13 cellular contexts compared by ENCODE assay signal in the genomic region with DNA sequence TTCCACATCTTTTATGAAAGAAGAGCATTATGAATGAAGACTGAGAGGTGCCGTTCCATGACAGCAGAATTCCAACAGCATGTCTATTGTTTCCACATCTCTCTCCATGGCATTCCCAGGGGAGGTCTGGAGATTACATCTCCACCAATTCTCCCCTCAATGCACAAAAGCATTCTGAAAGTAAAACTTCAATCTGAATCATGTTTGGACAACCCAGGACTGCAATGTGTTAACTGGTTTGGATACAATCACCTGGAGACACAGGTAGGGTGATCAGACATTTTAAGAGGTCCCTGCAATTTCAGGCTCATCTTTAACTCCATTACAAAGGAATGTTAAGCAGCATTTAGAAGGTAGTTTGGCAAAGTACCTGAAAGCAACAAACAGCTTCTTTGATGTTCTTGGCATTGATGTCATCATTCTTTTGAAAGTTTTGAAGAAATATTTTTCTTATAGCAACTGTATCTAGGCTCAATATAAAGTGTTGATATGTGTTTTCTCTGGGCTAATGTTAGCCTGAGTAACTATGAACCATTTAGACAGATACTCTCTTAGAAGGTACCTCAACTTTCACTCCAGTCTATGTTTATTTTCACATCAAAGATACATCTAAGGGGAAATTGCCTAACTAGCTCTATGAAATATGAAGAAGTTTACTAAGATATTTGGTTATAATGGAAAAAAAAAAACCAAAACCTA.
A peak's percentile ranks its signal among the peaks of the same experiment; 100 is the strongest.
DNase-seq lines count a peak whose midpoint lies in the region; TF ChIP-seq lines count a peak whose summit lies in the region.
"Had no signal": no experiment of that assay in that cellular context is flagged by ENCODE, and none has a peak within 500 bp of the region (broad histone marks: within the 10 kb centered on the region; RNA-seq: fewer than 3 reads in every experiment).

No MANE protein-coding gene starts in this region.

- no peak overlapping the region for H3K18ac ChIP-seq in mesendoderm (ENCODE audit: low read length)

- TF ChIP-seq CTCF in choroid plexus epithelial cell (conservative IDR thresholded peaks at IDR 0.05; ENCODE audit: low read depth, low read length) (no peak), osteoblast (IDR thresholded peaks at IDR 0.05; ENCODE audit: extremely low read depth, low read depth, low read length) (no peak)

- no peak overlapping the region for H3K4me3 ChIP-seq in GM23248
- H3K4me3 ChIP-seq in choroid plexus epithelial cell (ENCODE audit: low read depth, low read length), result no peak overlapping the region
- peak overlapping the region; percentile 0 for H3K4me3 ChIP-seq in osteoblast (ENCODE audit: insufficient read depth, low read length)
- H3K4me3 ChIP-seq in mesendoderm (ENCODE audit: low read length), result no peak overlapping the region

- no peak overlapping the region for H4K5ac ChIP-seq in mesendoderm (ENCODE audit: low read length)

- H3K79me2 ChIP-seq in GM23248 (ENCODE audit: insufficient read depth) (peaks cover 93% of the 10 kb centered on the region), osteoblast (ENCODE audit: insufficient read depth, low read length) (peaks cover 77% of the 10 kb centered on the region), mesendoderm (ENCODE audit: control insufficient read depth, insufficient read depth, low read length) (no peaks in the 10 kb centered on the region)

- peaks cover 45% of the 10 kb centered on the region for H3F3A ChIP-seq in GM23248 (ENCODE audit: insufficient read depth)

- H3K56ac ChIP-seq in mesendoderm (ENCODE audit: low read length), result no peak overlapping the region

- H2BK120ac ChIP-seq in mesendoderm (ENCODE audit: low read depth, low read length), result no peak overlapping the region

- H2BK5ac ChIP-seq in mesendoderm (ENCODE audit: low read length), result no peak overlapping the region

- no peaks in the 10 kb centered on the region for H3K9me2 ChIP-seq in GM23248 (ENCODE audit: insufficient read depth)

- H3K27me3 ChIP-seq in GM23248 (replicated peaks; ENCODE audit: insufficient read depth) (no peaks in the 10 kb centered on the region), osteoblast (ENCODE audit: insufficient read depth, low read length) (no peaks in the 10 kb centered on the region), mesendoderm (ENCODE audit: insufficient read depth, low read length, poor library complexity) (no peaks in the 10 kb centered on the region)

- H3K4ac ChIP-seq in mesendoderm (ENCODE audit: low read depth, low read length), result no peak overlapping the region

- no peak overlapping the region for H3K23ac ChIP-seq in mesendoderm (ENCODE audit: low read length)

- H2AK5ac ChIP-seq in mesendoderm (ENCODE audit: low read length), result no peak overlapping the region

- peak overlapping the region; percentile 46 for H3K27ac ChIP-seq in GM23248
- H3K27ac ChIP-seq in osteoblast (ENCODE audit: low read depth, low read length), result peak overlapping the region; percentile 62
- H3K27ac ChIP-seq in mesendoderm (ENCODE audit: low read depth, low read length), result no peak overlapping the region
- H3K27ac ChIP-seq: epithelial cell of prostate, KMS-11 had no signal

- in situ Hi-C loops in GM23248 (cut with MboI), result no loop called here

- H2AFZ ChIP-seq in GM23248, result no peak overlapping the region
- H2AFZ ChIP-seq in osteoblast (ENCODE audit: low read length), result no peak overlapping the region

- H3K36me3 ChIP-seq in GM23248 (ENCODE audit: low read depth) (no peaks in the 10 kb centered on the region), osteoblast (ENCODE audit: insufficient read depth, low read length) (no peaks in the 10 kb centered on the region), mesendoderm (ENCODE audit: control insufficient read depth, insufficient read depth, low read length) (no peaks in the 10 kb centered on the region)

- H3K9ac ChIP-seq in GM23248 (peak overlapping the region; percentile 3; the same call in 1 of the 2 replicates), mesendoderm (ENCODE audit: low read length) (no peak overlapping the region)
- H3K9ac ChIP-seq: KMS-11 had no signal

- H3K4me2 ChIP-seq in GM23248 (ENCODE audit: unreplicated experiment) (peak overlapping the region; percentile 8), osteoblast (ENCODE audit: insufficient read depth, low read length) (peak overlapping the region; percentile 34), mesendoderm (ENCODE audit: low read length) (no peak overlapping the region)
- H3K4me2 ChIP-seq: KMS-11 had no signal

- no peak overlapping the region for H4K8ac ChIP-seq in mesendoderm (ENCODE audit: low read depth, low read length)

- H3K9me3 ChIP-seq in GM23248 (ENCODE audit: low read depth), result no peaks in the 10 kb centered on the region
- H3K9me3 ChIP-seq in osteoblast (ENCODE audit: low read depth, low read length), result no peaks in the 10 kb centered on the region

- DNase-seq in GM23248 (peak; percentile 58), RPMI7951 (ENCODE audit: low read depth) (peak; percentile 46), choroid plexus epithelial cell (ENCODE audit: low read depth) (peak; percentile 51), osteoblast (ENCODE audit: insufficient read length, low spot score, missing footprints) (no peak), mesendoderm (no peak), occipital lobe (lab: John Stamatoyannopoulos, UW) (no peak)
- no peak for DNase-seq in activated CD8-positive, alpha-beta memory T cell treated with anti-CD3 and anti-CD28 coated beads for 24 hours
- DNase-seq: Calu3, NCI-H2081 treated with DMSO at 0.1 percent for 48 hours, retina, substantia nigra had no signal

- H4K20me1 ChIP-seq in GM23248 (ENCODE audit: insufficient read depth) (no peaks in the 10 kb centered on the region), osteoblast (ENCODE audit: insufficient read depth, low read length) (no peaks in the 10 kb centered on the region)

- no peaks in the 10 kb centered on the region for H3K79me1 ChIP-seq in mesendoderm (ENCODE audit: low read length)

- H3K4me1 ChIP-seq in GM23248 (ENCODE audit: insufficient read depth) (peaks cover 50% of the 10 kb centered on the region), osteoblast (ENCODE audit: insufficient read depth, low read length) (peaks cover 50% of the 10 kb centered on the region), mesendoderm (ENCODE audit: control insufficient read depth, low read depth, low read length) (no peaks in the 10 kb centered on the region)

- WGBS in GM23248 (ENCODE audit: low coverage in 1 of 2, low lambda C conversion rate in 2 of 2, missing lambda C conversion rate in 2 of 2), 2 experiments, result 16 to 52% methylated on average over 1 of the region's 1 CpG
- no CpG with 5 or more reads among the region's 1 CpG for WGBS in mesendoderm (ENCODE audit: extremely low coverage, insufficient coverage, low lambda C conversion rate)

- H2BK15ac ChIP-seq in mesendoderm (replicated peaks; ENCODE audit: low read depth), result no peak overlapping the region

Comparison
In these comparisons a context has a peak if more than half of its experiments do, and no peak if none do; other contexts are left out.
1. DNase-seq: peak in GM23248 (single experiment), RPMI7951 (single experiment) and choroid plexus epithelial cell (single experiment); none in osteoblast (single experiment), mesendoderm (single experiment), occipital lobe (single experiment) and activated CD8-positive, alpha-beta memory T cell treated with anti-CD3 and anti-CD28 coated beads for 24 hours (single experiment).